8 cellular contexts compared by ENCODE assay signal in genomic region chr10:132352462-132353308, GRCh38. TPM values are rescaled to one million over a fixed set of nuclear protein-coding genes. Genes with fewer than 3 reads are reported as not detected.
DNase-seq lines count a peak whose midpoint lies in the region; ATAC-seq and TF ChIP-seq lines count a peak whose summit lies in the region.
"Not testable (repeated sequence)": the region's sequence is repeated elsewhere in the genome, so short reads cannot be mapped to it uniquely, and the experiment has no call there.

No MANE protein-coding gene starts in this region.

- not testable (repeated sequence) for H3K4me3 Mint-ChIP-seq in Caco-2 (ENCODE audit: unreplicated experiment); activated CD4-positive, alpha-beta T cell treated with anti-CD3 and anti-CD28 coated beads, Interleukin-2, amount 10 ng/mL, durations not matched to agents 24 days and 14 days

- not testable (repeated sequence) for H3K27ac ChIP-seq in body of pancreas, heart left ventricle

- H3K36me3 ChIP-seq in Caco-2 (ENCODE audit: control insufficient read depth, insufficient read depth, low read length); body of pancreas (replicated peaks in 1 of 2; ENCODE audit: insufficient read depth in 1 of 2, low read depth in 2 of 2): not testable (repeated sequence)
- H3K36me3 ChIP-seq in heart left ventricle, result peaks cover 0 to 15% (median 3%) of the 10 kb centered on the region in 9 donors

- not testable (repeated sequence) for H3K9me3 ChIP-seq in Caco-2, body of pancreas, heart left ventricle

- H3K4me1 ChIP-seq in Caco-2, body of pancreas, heart left ventricle: not testable (repeated sequence)

- DNase-seq in Caco-2 (peak; percentile 67 to 78), HEK293T (ENCODE audit: extremely low spot score) (peak; percentile 90), NOMO-1 treated with DMSO at 0.1 percent for 48 hours (lab: John Stamatoyannopoulos, UW; ENCODE audit: unreplicated experiment) (peak; percentile 16), body of pancreas (peak; percentile 69 to 85 (median 76)), heart left ventricle (peak; percentile 60 to 88 (median 75)), omental fat pad (ENCODE audit: low spot score) (peak; percentile 81)
- DNase-seq in activated CD4-positive, alpha-beta T cell treated with anti-CD3 and anti-CD28 coated beads, Interleukin-2, amount 10 ng/mL, durations not matched to agents 24 days and 14 days, result peak; percentile 92
- DNase-seq in stimulated activated CD8-positive, alpha-beta memory T cell treated with anti-CD3 and anti-CD28 coated beads, Interleukin-7, amount 100 ng/mL, for 4 hours (ENCODE audit: low read depth in 2 of 2), result peak; percentile 44 to 56

- TF ChIP-seq POLR2A in body of pancreas (IDR thresholded peaks at IDR 0.05); heart left ventricle (IDR thresholded peaks at IDR 0.05): not testable (repeated sequence)

- H3K27ac Mint-ChIP-seq in Caco-2 (ENCODE audit: unreplicated experiment); activated CD4-positive, alpha-beta T cell treated with anti-CD3 and anti-CD28 coated beads, Interleukin-2, amount 10 ng/mL, durations not matched to agents 24 days and 14 days: not testable (repeated sequence)

- H3K27me3 Mint-ChIP-seq in Caco-2 (ENCODE audit: insufficient read depth, unreplicated experiment); activated CD4-positive, alpha-beta T cell treated with anti-CD3 and anti-CD28 coated beads, Interleukin-2, amount 10 ng/mL, durations not matched to agents 24 days and 14 days: not testable (repeated sequence)

- H3K27me3 ChIP-seq in Caco-2 (replicated peaks; ENCODE audit: control insufficient read depth, insufficient read depth, low read length); body of pancreas; heart left ventricle: not testable (repeated sequence)

- ATAC-seq in body of pancreas (peak; percentile 76), heart left ventricle (peak in 3 of 4 donors; percentile 65 to 75 (median 72))
- not testable (repeated sequence) for ATAC-seq in omental fat pad (ENCODE audit: low FRiP score)

- WGBS in body of pancreas, 2 donors, result 45 to 46% methylated on average over 28 to 30 of the region's 44 CpGs
- WGBS in heart left ventricle, 4 donors, result 45 to 56% (median 55%) methylated on average over 25 to 38 of the region's 44 CpGs

- H3K36me3 Mint-ChIP-seq in Caco-2 (ENCODE audit: insufficient read depth, unreplicated experiment); activated CD4-positive, alpha-beta T cell treated with anti-CD3 and anti-CD28 coated beads, Interleukin-2, amount 10 ng/mL, durations not matched to agents 24 days and 14 days (ENCODE audit: low read depth): not testable (repeated sequence)

- not testable (repeated sequence) for H3K9me3 Mint-ChIP-seq in Caco-2 (ENCODE audit: unreplicated experiment); activated CD4-positive, alpha-beta T cell treated with anti-CD3 and anti-CD28 coated beads, Interleukin-2, amount 10 ng/mL, durations not matched to agents 24 days and 14 days

- not testable (repeated sequence) for BruUV-seq in Caco-2 (replicated peaks; lab: Mats Ljungman, UMichigan)

- H3K4me3 ChIP-seq in Caco-2 (ENCODE audit: low read depth, low read length); body of pancreas; heart left ventricle: not testable (repeated sequence)

- TF ChIP-seq CTCF in Caco-2 (IDR thresholded peaks at IDR 0.05; ENCODE audit: insufficient read depth in 1 of 2, low read depth in 1 of 2, low read length in 1 of 2, severe bottlenecking in 1 of 2, unreplicated experiment in 1 of 2) (peak; percentile 83 to 87), body of pancreas (IDR thresholded peaks at IDR 0.05) (peak; percentile 56 to 91 (median 81)), heart left ventricle (IDR thresholded peaks at IDR 0.05) (peak; percentile 74 to 90 (median 82)), omental fat pad (IDR thresholded peaks at IDR 0.05) (peak in 1 of 3 donors; percentile 76)

- H3K4me1 Mint-ChIP-seq in Caco-2 (ENCODE audit: low read depth, unreplicated experiment); activated CD4-positive, alpha-beta T cell treated with anti-CD3 and anti-CD28 coated beads, Interleukin-2, amount 10 ng/mL, durations not matched to agents 24 days and 14 days: not testable (repeated sequence)

- intact Hi-C loops in Caco-2 (cut with micrococcal nuclease; ENCODE audit: unreplicated experiment) (loop anchor here (1.0 to 2.0 kb wide), 2 partner anchors 18 to 129 kb away; no protein-coding TSS in a partner anchor), body of pancreas (cut with DNase I) (loop anchor here (5.0 kb wide), 1 partner anchor 125 kb away; no protein-coding TSS in a partner anchor), heart left ventricle (cut with DNase I) (loop anchor here in 8 of 10 donors (1.0 to 2.0 kb wide), 3 partner anchors 128 to 130 kb away; no protein-coding TSS in a partner anchor)
- intact Hi-C loops in activated CD4-positive, alpha-beta T cell treated with anti-CD3 and anti-CD28 coated beads, Interleukin-2, amount 10 ng/mL, durations not matched to agents 24 days and 14 days (cut with micrococcal nuclease), result loop anchor here (1.0 to 5.0 kb wide), 2 partner anchors 45 to 129 kb away; partner anchors contain the start of gene STK32C

- CTCF ChIA-PET in Caco-2 (lab: Charles Lee), result not testable (repeated sequence)
- CTCF ChIA-PET in HEK293T (lab: Yijun Ruan, JAX), result interaction anchor here (0.8 to 1.0 kb wide), 2 partner anchors 10 to 66 kb away, joined by 3 read pairs; no protein-coding TSS in a partner anchor

- POLR2A ChIA-PET in Caco-2 (lab: Charles Lee), result interaction anchor here (0.6 kb wide), 1 partner anchor 45 kb away, joined by 4 read pairs; the partner anchor contains the start of gene STK32C
- POLR2A ChIA-PET in HEK293T (lab: Yijun Ruan, JAX), result not testable (repeated sequence)

TF ChIP-seq in HEK293T, 16 proteins besides CTCF, POLR2A, EP300 and RAD21:
- TF ChIP-seq ARNT (IDR thresholded peaks at IDR 0.05), result 0 out of 2 replicates have a peak, but pooled peaks have one; percentile 8
TF ChIP-seq in HEK293T: peak in this region for 1; not testable (repeated sequence) for 15.

RNA-seq across cellular contexts. Expression of gene LRRC27, which starts 20.7 kb away (rescaled TPM):
- total RNA-seq in Caco-2 (2022), result 11.7 and 12.5 TPM in 2 replicates
- total RNA-seq in activated CD4-positive, alpha-beta T cell treated with anti-CD3 and anti-CD28 coated beads, Interleukin-2, amount 10 ng/mL, durations not matched to agents 24 days and 14 days, result 2.3 and 3.3 TPM in 2 replicates
- total RNA-seq in body of pancreas, result 10 to 100 TPM in 1 of 2 donors, 1 to 10 TPM in 1; 6.5 to 24.7 TPM
- total RNA-seq in heart left ventricle, result 1 to 10 TPM; 2.6 to 8.9 (median 5.0) TPM
- 1 to 10 TPM; 5.1 to 7.6 TPM for polyA plus RNA-seq in heart left ventricle
- 10 to 100 TPM in 1 of 4 donors, 1 to 10 TPM in 3; 5.0 to 12.1 (median 7.7) TPM for total RNA-seq in omental fat pad

RNA-seq across cellular contexts. Expression of gene PWWP2B, which starts 44.3 kb away (rescaled TPM):
- total RNA-seq in Caco-2 (2022), result 17.8 and 19.3 TPM in 2 replicates
- total RNA-seq in activated CD4-positive, alpha-beta T cell treated with anti-CD3 and anti-CD28 coated beads, Interleukin-2, amount 10 ng/mL, durations not matched to agents 24 days and 14 days, result 4.9 and 5.0 TPM in 2 replicates
- total RNA-seq in body of pancreas, result 10 to 100 TPM; 31.9 to 46.5 TPM
- total RNA-seq in heart left ventricle, result 10 to 100 TPM; 10.5 to 23.5 (median 15.3) TPM
- 10 to 100 TPM; 13.8 to 19.7 TPM for polyA plus RNA-seq in heart left ventricle
- total RNA-seq in omental fat pad, result 10 to 100 TPM in 3 of 4 donors, 1 to 10 TPM in 1; 6.0 to 24.4 (median 12.2) TPM

RNA-seq across cellular contexts. Expression of gene STK32C, which starts 44.9 kb away (rescaled TPM):
- total RNA-seq in Caco-2 (2022) (11.9 and 13.3 TPM in 2 replicates), body of pancreas (1 to 10 TPM in 1 of 2 donors, under 1 TPM in 1; 0.78 to 4.0 TPM), heart left ventricle (1 to 10 TPM; 3.8 to 9.8 (median 6.2) TPM), omental fat pad (1 to 10 TPM; 5.0 to 8.9 (median 8.1) TPM)
- total RNA-seq in activated CD4-positive, alpha-beta T cell treated with anti-CD3 and anti-CD28 coated beads, Interleukin-2, amount 10 ng/mL, durations not matched to agents 24 days and 14 days, result 15.2 and 18.4 TPM in 2 replicates
- 1 to 10 TPM; 4.7 to 8.2 TPM for polyA plus RNA-seq in heart left ventricle

Comparison
In these comparisons a context has a peak if more than half of its experiments do, and no peak if none do; other contexts are left out.
1. DNase-seq: peak in every context shown above with its lines; median percentile 92 in activated CD4-positive, alpha-beta T cell treated with anti-CD3 and anti-CD28 coated beads, Interleukin-2, amount 10 ng/mL, durations not matched to agents 24 days and 14 days; 90 in HEK293T; 81 in omental fat pad; 76 in body of pancreas; 75 in heart left ventricle; 72 in Caco-2; 50 in stimulated activated CD8-positive, alpha-beta memory T cell treated with anti-CD3 and anti-CD28 coated beads, Interleukin-7, amount 100 ng/mL, for 4 hours; 16 in NOMO-1 treated with DMSO at 0.1 percent for 48 hours.